26 cellular contexts compared by ENCODE assay signal in genomic region chr5:18329346-18329745, GRCh38.
DNase-seq lines count a peak whose midpoint lies in the region; ATAC-seq, FAIRE-seq and TF ChIP-seq lines count a peak whose summit lies in the region.
"Had no signal": no experiment of that assay in that cellular context is flagged by ENCODE, and none has a peak within 500 bp of the region (broad histone marks: within the 10 kb centered on the region; RNA-seq: fewer than 3 reads in every experiment).

No MANE protein-coding gene starts in this region.

- peaks cover 3% of the 10 kb centered on the region for H3K4me1 Mint-ChIP-seq in astrocyte (ENCODE audit: low read depth, unreplicated experiment)
- no peaks in the 10 kb centered on the region for H3K4me1 Mint-ChIP-seq in effector memory CD8-positive, alpha-beta T cell (ENCODE audit: low read depth in 2 of 2)
- H3K4me1 Mint-ChIP-seq: activated B cell treated with CpG ODN at 0.5 μM for 24 hours; immature natural killer cell; stimulated activated effector memory CD8-positive, alpha-beta T cell treated with anti-CD3 and anti-CD28 coated beads, Interleukin-12 subunit alpha, Interleukin-12 subunit beta, amount 100 ng/mL, for 72 hours had no signal

- intact Hi-C loops in PC-9 (cut with micrococcal nuclease; ENCODE audit: unreplicated experiment): no loop called here

- POLR2A ChIA-PET in PC-9 (lab: Charles Lee; ENCODE audit: unreplicated experiment): no interaction called here

- no TSS peak for BruUV-seq in PC-9 (replicated peaks; lab: Mats Ljungman, UMichigan)

- H3K4me2 ChIP-seq in astrocyte (ENCODE audit: low read length): no peak overlapping the region
- H3K4me2 ChIP-seq in PC-9: no peak overlapping the region

- H3K9me3 Mint-ChIP-seq in astrocyte (ENCODE audit: unreplicated experiment): peaks cover 5% of the 10 kb centered on the region
- H3K9me3 Mint-ChIP-seq in effector memory CD8-positive, alpha-beta T cell: peaks cover 5 to 21% of the 10 kb centered on the region in 2 donors
- H3K9me3 Mint-ChIP-seq: activated CD8-positive, alpha-beta T cell treated with anti-CD3 and anti-CD28 coated beads for 36 hours had no signal

- CTCF ChIA-PET in PC-9 (lab: Charles Lee): no interaction called here

- no peaks in the 10 kb centered on the region for H3K79me2 ChIP-seq in astrocyte (ENCODE audit: insufficient read depth, low read length)
- no peaks in the 10 kb centered on the region for H3K79me2 ChIP-seq in PC-9 (ENCODE audit: low read depth)

- H3K36me3 ChIP-seq in astrocyte (ENCODE audit: insufficient read depth, low read length) (no peaks in the 10 kb centered on the region), neuron (ENCODE audit: insufficient read depth, low read length) (no peaks in the 10 kb centered on the region), PC-9 (ENCODE audit: low read depth) (no peaks in the 10 kb centered on the region)
- H3K36me3 ChIP-seq: heart right ventricle, ovary, right lobe of liver, thoracic aorta had no signal

- TF ChIP-seq CTCF in astrocyte (IDR thresholded peaks at IDR 0.05; ENCODE audit: insufficient read depth, low read depth, low read length) (no peak), PC-9 (conservative IDR thresholded peaks at IDR 0.05) (no peak)

- no peak overlapping the region for H3K4me3 ChIP-seq in astrocyte (ENCODE audit: insufficient read depth, low read depth, low read length)
- H3K4me3 ChIP-seq in neuron (ENCODE audit: low read length): no peak overlapping the region
- no peak overlapping the region for H3K4me3 ChIP-seq in PC-9
- H3K4me3 ChIP-seq: GM12878, heart right ventricle, ovary, right lobe of liver, SK-N-MC, thoracic aorta had no signal

- no peaks in the 10 kb centered on the region for H3K36me3 Mint-ChIP-seq in astrocyte (ENCODE audit: low read depth, unreplicated experiment)
- no peaks in the 10 kb centered on the region for H3K36me3 Mint-ChIP-seq in effector memory CD8-positive, alpha-beta T cell (ENCODE audit: insufficient read depth)
- H3K36me3 Mint-ChIP-seq: immature natural killer cell; stimulated activated effector memory CD8-positive, alpha-beta T cell treated with anti-CD3 and anti-CD28 coated beads, Interleukin-12 subunit alpha, Interleukin-12 subunit beta, amount 100 ng/mL, for 72 hours had no signal

- peak overlapping the region; percentile 8 for H3K9ac ChIP-seq in astrocyte (ENCODE audit: low read length)

- H3K27me3 ChIP-seq in astrocyte (ENCODE audit: insufficient read depth, low read length): no peaks in the 10 kb centered on the region
- no peaks in the 10 kb centered on the region for H3K27me3 ChIP-seq in neuron (ENCODE audit: insufficient read depth, low read length)
- no peaks in the 10 kb centered on the region for H3K27me3 ChIP-seq in PC-9 (ENCODE audit: insufficient read depth, low read depth)
- H3K27me3 ChIP-seq: heart right ventricle, ovary, right lobe of liver had no signal

- H4K20me1 ChIP-seq in astrocyte (ENCODE audit: insufficient read depth, low read length) (no peaks in the 10 kb centered on the region), PC-9 (ENCODE audit: insufficient read depth) (no peaks in the 10 kb centered on the region)

- H3K27me3 Mint-ChIP-seq in astrocyte (ENCODE audit: low read depth, unreplicated experiment): no peaks in the 10 kb centered on the region
- H3K27me3 Mint-ChIP-seq in effector memory CD8-positive, alpha-beta T cell: no peaks in the 10 kb centered on the region
- H3K27me3 Mint-ChIP-seq: activated CD8-positive, alpha-beta T cell treated with anti-CD3 and anti-CD28 coated beads for 36 hours; activated T-cell treated with anti-CD3 and anti-CD28 coated beads, Interleukin-2, amount 50 U/mL, for 24 hours had no signal

- FAIRE-seq in astrocyte (lab: Jason Lieb, UNC): no peak
- FAIRE-seq: colon, GM12878 had no signal

- H3K27ac ChIP-seq in astrocyte (ENCODE audit: low read depth, low read length): no peak overlapping the region
- H3K27ac ChIP-seq in PC-9: no peak overlapping the region
- H3K27ac ChIP-seq: C4-2B, heart right ventricle, ovary, right lobe of liver, SK-N-MC, thoracic aorta had no signal

- no peaks in the 10 kb centered on the region for H3K9me2 ChIP-seq in PC-9 (ENCODE audit: insufficient read depth)

- peak; percentile 36 for DNase-seq in Ammon's horn (ENCODE audit: low spot score)
- DNase-seq in astrocyte (ENCODE audit: low read depth): peak; percentile 1
- DNase-seq in globus pallidus (ENCODE audit: low spot score): peak; percentile 4
- no peak for DNase-seq in PC-9
- DNase-seq in DMS153 treated with DMSO at 0.1 percent for 48 hours (lab: John Stamatoyannopoulos, UW; ENCODE audit: unreplicated experiment): no peak
- DNase-seq in effector memory CD8-positive, alpha-beta T cell: no peak
- no peak for DNase-seq in NCI-H345 treated with DMSO at 0.1 percent for 48 hours (lab: John Stamatoyannopoulos, UW; ENCODE audit: unreplicated experiment)
- DNase-seq: activated B cell treated with CpG ODN at 0.5 μM for 24 hours; activated CD8-positive, alpha-beta T cell treated with anti-CD3 and anti-CD28 coated beads for 36 hours; activated naive CD4-positive, alpha-beta T cell; activated T-cell treated with anti-CD3 and anti-CD28 coated beads, Interleukin-2, amount 50 U/mL, for 24 hours; heart right ventricle; immature natural killer cell; KG1; NCI-H1694 treated with DMSO at 0.1 percent for 48 hours; NK-92 treated with Interleukin-12 subunit alpha and Interleukin-12 subunit beta, amount 100 ng/mL, for 24 hours; ovary; right lobe of liver; T-helper 9 cell had no signal

- no peak for ATAC-seq in effector memory CD8-positive, alpha-beta T cell (replicated peaks)
- ATAC-seq: activated CD8-positive, alpha-beta T cell treated with anti-CD3 and anti-CD28 coated beads for 36 hours; GM12878; heart right ventricle; right lobe of liver; stimulated activated effector memory CD8-positive, alpha-beta T cell treated with anti-CD3 and anti-CD28 coated beads, Interleukin-12 subunit alpha, Interleukin-12 subunit beta, amount 100 ng/mL, for 72 hours had no signal

- H3K4me1 ChIP-seq in astrocyte (ENCODE audit: insufficient read depth, low read length) (no peaks in the 10 kb centered on the region), neuron (ENCODE audit: insufficient read depth, low read length) (peaks cover 27% of the 10 kb centered on the region), PC-9 (replicated peaks; ENCODE audit: insufficient read depth) (no peaks in the 10 kb centered on the region)
- H3K4me1 ChIP-seq: heart right ventricle, right lobe of liver had no signal

- H3K27ac Mint-ChIP-seq in astrocyte (ENCODE audit: unreplicated experiment): peak overlapping the region; percentile 73
- no peak overlapping the region for H3K27ac Mint-ChIP-seq in effector memory CD8-positive, alpha-beta T cell
- H3K27ac Mint-ChIP-seq: activated B cell treated with CpG ODN at 0.5 μM for 24 hours; activated CD8-positive, alpha-beta T cell treated with anti-CD3 and anti-CD28 coated beads for 36 hours; activated T-cell treated with anti-CD3 and anti-CD28 coated beads, Interleukin-2, amount 50 U/mL, for 24 hours; immature natural killer cell; stimulated activated effector memory CD8-positive, alpha-beta T cell treated with anti-CD3 and anti-CD28 coated beads, Interleukin-12 subunit alpha, Interleukin-12 subunit beta, amount 100 ng/mL, for 72 hours had no signal

- no peaks in the 10 kb centered on the region for H3F3A ChIP-seq in PC-9 (ENCODE audit: insufficient read depth, low read depth)

- H3K4me3 Mint-ChIP-seq in astrocyte (ENCODE audit: unreplicated experiment): no peak overlapping the region
- no peak overlapping the region for H3K4me3 Mint-ChIP-seq in effector memory CD8-positive, alpha-beta T cell
- H3K4me3 Mint-ChIP-seq: activated B cell treated with CpG ODN at 0.5 μM for 24 hours; activated CD8-positive, alpha-beta T cell treated with anti-CD3 and anti-CD28 coated beads for 36 hours; activated T-cell treated with anti-CD3 and anti-CD28 coated beads, Interleukin-2, amount 50 U/mL, for 24 hours; immature natural killer cell; stimulated activated effector memory CD8-positive, alpha-beta T cell treated with anti-CD3 and anti-CD28 coated beads, Interleukin-12 subunit alpha, Interleukin-12 subunit beta, amount 100 ng/mL, for 72 hours had no signal

- no peaks in the 10 kb centered on the region for H3K9me3 ChIP-seq in astrocyte (ENCODE audit: insufficient read depth, low read depth, low read length)
- peaks cover 3% of the 10 kb centered on the region for H3K9me3 ChIP-seq in neuron (ENCODE audit: low read length)
- no peaks in the 10 kb centered on the region for H3K9me3 ChIP-seq in PC-9 (ENCODE audit: insufficient read depth, low read depth)
- H3K9me3 ChIP-seq: ovary, right lobe of liver, thoracic aorta had no signal

- peak overlapping the region; percentile 27 for H2AFZ ChIP-seq in astrocyte (ENCODE audit: low read depth, low read length)
- peak overlapping the region; percentile 75 for H2AFZ ChIP-seq in neuron (ENCODE audit: low read depth, low read length)
- no peak overlapping the region for H2AFZ ChIP-seq in PC-9

Comparison
In these comparisons a context has a peak if more than half of its experiments do, and no peak if none do; other contexts are left out.
1. DNase-seq: peak in Ammon's horn (single experiment), astrocyte (single experiment) and globus pallidus (single experiment); none in PC-9 (0 of 2), DMS153 treated with DMSO at 0.1 percent for 48 hours (single experiment), effector memory CD8-positive, alpha-beta T cell (0 of 3) and NCI-H345 treated with DMSO at 0.1 percent for 48 hours (single experiment).